Comparison of ENCODE assay signal across 7 cellular contexts in the genomic region with DNA sequence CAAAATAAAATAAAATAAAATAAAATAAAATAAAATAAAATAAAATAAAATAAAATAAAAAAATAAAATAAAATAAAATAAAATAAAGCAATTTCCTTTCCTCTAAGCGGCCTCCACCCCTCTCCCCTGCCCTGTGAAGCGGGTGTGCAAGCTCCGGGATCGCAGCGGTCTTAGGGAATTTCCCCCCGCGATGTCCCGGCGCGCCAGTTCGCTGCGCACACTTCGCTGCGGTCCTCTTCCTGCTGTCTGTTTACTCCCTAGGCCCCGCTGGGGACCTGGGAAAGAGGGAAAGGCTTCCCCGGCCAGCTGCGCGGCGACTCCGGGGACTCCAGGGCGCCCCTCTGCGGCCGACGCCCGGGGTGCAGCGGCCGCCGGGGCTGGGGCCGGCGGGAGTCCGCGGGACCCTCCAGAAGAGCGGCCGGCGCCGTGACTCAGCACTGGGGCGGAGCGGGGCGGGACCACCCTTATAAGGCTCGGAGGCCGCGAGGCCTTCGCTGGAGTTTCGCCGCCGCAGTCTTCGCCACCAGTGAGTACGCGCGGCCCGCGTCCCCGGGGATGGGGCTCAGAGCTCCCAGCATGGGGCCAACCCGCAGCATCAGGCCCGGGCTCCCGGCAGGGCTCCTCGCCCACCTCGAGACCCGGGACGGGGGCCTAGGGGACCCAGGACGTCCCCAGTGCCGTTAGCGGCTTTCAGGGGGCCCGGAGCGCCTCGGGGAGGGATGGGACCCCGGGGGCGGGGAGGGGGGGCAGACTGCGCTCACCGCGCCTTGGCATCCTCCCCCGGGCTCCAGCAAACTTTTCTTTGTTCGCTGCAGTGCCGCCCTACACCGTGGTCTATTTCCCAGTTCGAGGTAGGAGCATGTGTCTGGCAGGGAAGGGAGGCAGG. TPM values are rescaled to one million over a fixed set of nuclear protein-coding genes. Genes with fewer than 3 reads are reported as not detected.
DNase-seq lines count a peak whose midpoint lies in the region; ATAC-seq and TF ChIP-seq lines count a peak whose summit lies in the region.

A gene (plus strand): TSS at position 494 of the 886 bp plus-strand sequence. CDS start 32 bp downstream, at position 526.

- intact Hi-C loops in colonic mucosa (cut with DNase I): no loop called here
- intact Hi-C loops in left colon (cut with DNase I, micrococcal nuclease): no loop called here

- H3K36me3 ChIP-seq in colonic mucosa: no peaks in the 10 kb centered on the region

- H3K9ac ChIP-seq in colonic mucosa (ENCODE audit: low read depth in 2 of 2, low read length in 2 of 2): peak within 1 kb of the TSS; percentile 91 to 94

- no peaks in the 10 kb centered on the region for H3K27me3 ChIP-seq in colonic mucosa

- no peaks in the 10 kb centered on the region for H3K4me1 ChIP-seq in colonic mucosa

- peak; percentile 74 for TF ChIP-seq CTCF in GM13976 (IDR thresholded peaks at IDR 0.05; ENCODE audit: borderline replicate concordance, control extremely low read depth, extremely low read depth, insufficient read depth, missing control alignments)
- TF ChIP-seq CTCF in colonic mucosa (IDR thresholded peaks at IDR 0.05): peak; percentile 51

- peak within 1 kb of the TSS; percentile 96 for H3K27ac ChIP-seq in colonic mucosa

- no peaks in the 10 kb centered on the region for H3K9me3 ChIP-seq in colonic mucosa

- H3K4me3 ChIP-seq in colonic mucosa: peak within 1 kb of the TSS; percentile 81

- ATAC-seq in HG02759 (IDR thresholded peaks at IDR 0.05; ENCODE audit: unreplicated experiment) (peak; percentile 68), left colon (peak; percentile 82)

- peak; percentile 93 for DNase-seq in GM13976 (ENCODE audit: low spot score)
- DNase-seq in NCI-H2227 (lab: John Stamatoyannopoulos, UW; ENCODE audit: unreplicated experiment): peak; percentile 95
- DNase-seq in activated CD4-positive, alpha-beta T cell treated with anti-CD3 and anti-CD28 coated beads for 4 hours: peak; percentile 65 to 82
- peak; percentile 90 for DNase-seq in colonic mucosa
- peak; percentile 92 to 93 for DNase-seq in left colon
- peak; percentile 83 to 89 for DNase-seq in stimulated activated CD4-positive, alpha-beta T cell treated with anti-CD3 and anti-CD28 coated beads, Interleukin-2, amount 100 ng/mL, for 24 hours

- in situ Hi-C loops in GM13976 (cut with MboI; ENCODE audit: low sequenced_read_pairs, unreplicated experiment): no loop called here

RNA-seq across cellular contexts. Expression of the gene that starts here (rescaled TPM):
- total RNA-seq in colonic mucosa (100 to 1,000 TPM; 543 to 842 TPM), left colon (100 to 1,000 TPM; 323 to 390 TPM)

Comparison
In these comparisons a context has a peak if more than half of its experiments do, and no peak if none do; other contexts are left out.
1. Peak in every context shown above with its lines: DNase-seq, ATAC-seq, H3K4me3 ChIP-seq and H3K27ac ChIP-seq.